Comparison of ENCODE assay signal across 19 cellular contexts in the genomic region with DNA sequence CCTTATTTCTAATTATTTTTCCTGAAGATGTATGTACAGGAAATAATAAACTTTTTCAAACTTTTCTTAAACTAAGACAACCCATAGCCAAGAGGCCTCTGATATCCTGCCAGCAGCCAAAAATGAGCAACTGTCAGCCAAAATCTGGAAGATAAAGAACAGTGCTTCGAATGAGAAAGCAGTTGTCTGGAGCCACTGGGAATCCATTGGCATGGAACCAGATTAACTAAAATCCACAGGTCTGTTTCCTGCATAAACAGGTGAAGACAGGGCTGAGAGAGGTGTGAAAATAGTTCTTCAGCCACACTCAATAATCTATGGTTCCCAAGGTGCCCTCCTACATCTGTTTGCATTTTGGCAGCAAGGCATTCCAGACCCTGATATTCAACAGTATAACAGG.
"Had no signal": no experiment of that assay in that cellular context is flagged by ENCODE, and none has a peak within 500 bp of the region (broad histone marks: within the 10 kb centered on the region; RNA-seq: fewer than 3 reads in every experiment).

No MANE protein-coding gene starts in this region.

- H3K27me3 ChIP-seq: esophagus squamous epithelium, foreskin keratinocyte, neutrophil, tibial artery had no signal

- DNase-seq: activated CD4-positive, alpha-beta memory T cell treated with anti-CD3 and anti-CD28 coated beads for 36 hours; activated CD4-positive, alpha-beta T cell treated with anti-CD3 and anti-CD28 coated beads for 36 hours; activated CD8-positive, alpha-beta memory T cell treated with anti-CD3 and anti-CD28 coated beads, Interleukin-2, amount 10 ng/mL, durations not matched to agents 7 days and 5 days; activated naive CD4-positive, alpha-beta T cell treated with anti-CD3 and anti-CD28 coated beads, Interleukin-2, amount 50 U/mL, for 16 hours; activated T-cell treated with anti-CD3 and anti-CD28 coated beads, Interleukin-2, amount 50 U/mL, for 24 hours; caudate nucleus; esophagus squamous epithelium; foreskin keratinocyte; glutamatergic neuron; left cardiac atrium; mucosa of descending colon; natural killer cell; retina; stimulated activated CD4-positive, alpha-beta T cell treated with anti-CD3 and anti-CD28 coated beads, Interleukin-2, amount 100 ng/mL, for 48 hours; T-helper 17 cell; tibial artery; WERI-Rb-1 had no signal

- H3K27ac ChIP-seq: esophagus squamous epithelium, foreskin keratinocyte, neutrophil, tibial artery, WERI-Rb-1 had no signal

- ATAC-seq: activated CD4-positive, alpha-beta T cell treated with anti-CD3 and anti-CD28 coated beads for 36 hours; activated CD8-positive, alpha-beta memory T cell treated with anti-CD3 and anti-CD28 coated beads, Interleukin-2, amount 10 ng/mL, durations not matched to agents 7 days and 5 days; foreskin keratinocyte; left cardiac atrium; mucosa of descending colon; natural killer cell; stimulated activated memory B cell treated with anti-CD40 and anti-IgM and Interleukin-4, amounts not matched to agents 10 μg/mL and 1 μg/mL and 100 μg/mL, for 72 hours; T-helper 17 cell had no signal

- H3K9me3 ChIP-seq: esophagus squamous epithelium, mucosa of descending colon, neutrophil, tibial artery had no signal

- H3K36me3 ChIP-seq: esophagus squamous epithelium, neutrophil, tibial artery, WERI-Rb-1 had no signal

- H3K4me1 ChIP-seq: esophagus squamous epithelium, tibial artery had no signal

- H3K4me3 ChIP-seq: esophagus squamous epithelium, mucosa of descending colon, tibial artery had no signal
